ENCODE assay signal across 14 cellular contexts in the genomic region with DNA sequence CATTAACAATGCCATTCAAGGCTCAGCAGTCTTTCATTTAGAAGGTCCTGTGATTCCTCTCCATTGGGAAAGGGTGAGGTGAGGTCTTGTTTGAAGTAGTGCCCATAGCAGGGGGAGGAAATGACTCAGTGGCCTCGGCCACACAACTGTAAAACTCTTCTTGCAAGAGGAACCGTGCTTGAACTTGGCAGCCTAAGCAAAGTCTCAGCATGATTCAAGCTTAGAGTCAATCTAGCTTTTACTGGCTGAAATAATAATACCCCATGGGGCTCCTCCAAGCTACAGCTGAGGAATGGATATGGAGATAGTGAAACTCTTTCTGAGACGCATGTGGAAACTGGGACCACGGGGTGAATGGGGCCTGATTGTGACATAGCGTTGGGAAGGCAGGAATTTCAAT.
DNase-seq lines count a peak whose midpoint lies in the region; ATAC-seq and TF ChIP-seq lines count a peak whose summit lies in the region.
"Had no signal": no experiment of that assay in that cellular context is flagged by ENCODE, and none has a peak within 500 bp of the region (broad histone marks: within the 10 kb centered on the region; RNA-seq: fewer than 3 reads in every experiment).

No MANE protein-coding gene starts in this region.

- no peaks in the 10 kb centered on the region for H3K27me3 ChIP-seq in fibroblast of lung (ENCODE audit: control insufficient read depth, insufficient read depth, low read length)

- H3K36me3 ChIP-seq in fibroblast of lung (ENCODE audit: control insufficient read depth, insufficient read depth, low read length): no peaks in the 10 kb centered on the region

- no peak overlapping the region for H3K9ac ChIP-seq in fibroblast of lung (ENCODE audit: insufficient read depth, low read length)

- no peak overlapping the region for H3K4me3 ChIP-seq in fibroblast of lung (replicated peaks in 1 of 4; ENCODE audit: control extremely low read depth in 1 of 4, insufficient read depth in 1 of 4, low read depth in 3 of 4, low read length in 4 of 4)
- H3K4me3 ChIP-seq in retinal pigment epithelial cell (ENCODE audit: low read length): no peak overlapping the region

- no peak for TF ChIP-seq CTCF in fibroblast of lung (conservative IDR thresholded peaks at IDR 0.05 in 1 of 2, IDR thresholded peaks at IDR 0.05 in 1 of 2; ENCODE audit: low read depth in 1 of 2, low read length in 2 of 2)
- no peak for TF ChIP-seq CTCF in retinal pigment epithelial cell (conservative IDR thresholded peaks at IDR 0.05; ENCODE audit: low read depth, low read length)

- no peaks in the 10 kb centered on the region for H3K36me3 Mint-ChIP-seq in activated naive CD4-positive, alpha-beta T cell treated with anti-CD3 and anti-CD28 coated beads, Interleukin-2, amount 50 U/mL, for 72 hours
- H3K36me3 Mint-ChIP-seq: naive B cell had no signal

- no peak for ATAC-seq in activated naive CD4-positive, alpha-beta T cell treated with anti-CD3 and anti-CD28 coated beads, Interleukin-2, amount 50 U/mL, for 72 hours
- no peak for ATAC-seq in GM18867 (IDR thresholded peaks at IDR 0.05; ENCODE audit: unreplicated experiment)
- ATAC-seq: right cardiac atrium had no signal

- H3K4me1 ChIP-seq in fibroblast of lung (ENCODE audit: control insufficient read depth, extremely low read depth, insufficient read depth, low read length): no peaks in the 10 kb centered on the region

- H3K27ac Mint-ChIP-seq in activated naive CD4-positive, alpha-beta T cell treated with anti-CD3 and anti-CD28 coated beads, Interleukin-2, amount 50 U/mL, for 72 hours: no peak overlapping the region
- H3K27ac Mint-ChIP-seq: naive B cell; T-helper 2 cell treated with Interferon-gamma antibody and Interleukin-4, amounts not matched to agents 5 μg/mL and 100 μg/mL, for 36 hours had no signal

- DNase-seq in HCEC 1CT (peak; percentile 4), RPMI7951 (ENCODE audit: low read depth) (peak; percentile 55), fibroblast of lung (ENCODE audit: low read depth in 2 of 2) (peak; percentile 30 to 97), retinal pigment epithelial cell (ENCODE audit: low read depth) (peak; percentile 66), SIG-M5 (lab: John Stamatoyannopoulos, UW) (no peak)
- no peak for DNase-seq in activated naive CD4-positive, alpha-beta T cell treated with anti-CD3 and anti-CD28 coated beads, Interleukin-2, amount 50 U/mL, for 72 hours (ENCODE audit: low spot score in 2 of 2)
- DNase-seq: activated effector memory CD4-positive, alpha-beta T cell treated with anti-CD3 and anti-CD28 coated beads, Interleukin-2, amount 50 U/mL, for 16 hours; caudate nucleus; islet precursor cell; naive B cell; NCI-H2171 treated with DMSO at 0.1 percent for 48 hours; right cardiac atrium had no signal

- peaks cover 11 to 14% of the 10 kb centered on the region in 2 donors for H3K9me3 Mint-ChIP-seq in activated naive CD4-positive, alpha-beta T cell treated with anti-CD3 and anti-CD28 coated beads, Interleukin-2, amount 50 U/mL, for 72 hours

- H3K79me2 ChIP-seq in fibroblast of lung (ENCODE audit: control insufficient read depth, insufficient read depth, low read length): no peaks in the 10 kb centered on the region

- H3K9me3 ChIP-seq in fibroblast of lung (ENCODE audit: control insufficient read depth, insufficient read depth, low read depth, low read length): no peaks in the 10 kb centered on the region

- no peaks in the 10 kb centered on the region for H4K20me1 ChIP-seq in fibroblast of lung (ENCODE audit: control insufficient read depth, extremely low read depth, insufficient read depth, low read length)

- H2AFZ ChIP-seq in fibroblast of lung (ENCODE audit: low read length): no peak overlapping the region

- H3K4me2 ChIP-seq in fibroblast of lung (ENCODE audit: extremely low read depth, insufficient read depth, low read length): no peak overlapping the region

- no peak overlapping the region for H3K27ac ChIP-seq in fibroblast of lung (ENCODE audit: insufficient read depth, low read length)

Comparison
In these comparisons a context has a peak if more than half of its experiments do, and no peak if none do; other contexts are left out.
1. DNase-seq: peak in HCEC 1CT (single experiment), RPMI7951 (single experiment), fibroblast of lung (2 of 2) and retinal pigment epithelial cell (single experiment); none in activated naive CD4-positive, alpha-beta T cell treated with anti-CD3 and anti-CD28 coated beads, Interleukin-2, amount 50 U/mL, for 72 hours (0 of 2) and SIG-M5 (single experiment).